In the genomic region with DNA sequence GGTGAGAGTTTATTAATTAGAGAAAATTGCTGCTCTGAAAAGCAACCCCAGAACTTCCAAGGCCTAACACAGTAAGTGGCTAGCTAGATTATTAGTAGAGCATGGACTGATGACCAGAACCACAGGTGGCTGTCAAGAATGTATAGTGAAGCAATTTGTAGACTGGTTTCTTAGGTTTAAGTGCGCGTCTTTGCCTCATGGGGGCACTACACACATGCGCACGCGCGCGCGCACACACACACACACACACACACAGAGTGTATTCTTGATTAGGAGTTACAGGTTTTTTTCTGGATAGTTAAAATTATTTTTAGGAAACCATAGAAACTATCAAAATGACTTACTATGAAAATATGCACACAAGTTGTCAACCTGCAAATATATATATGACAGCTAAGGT, we compare ENCODE assay signal across 18 cellular contexts.
A peak's percentile ranks its signal among the peaks of the same experiment; 100 is the strongest.
DNase-seq lines count a peak whose midpoint lies in the region; ATAC-seq, FAIRE-seq and TF ChIP-seq lines count a peak whose summit lies in the region.
"Had no signal": no experiment of that assay in that cellular context is flagged by ENCODE, and none has a peak within 500 bp of the region (broad histone marks: within the 10 kb centered on the region; RNA-seq: fewer than 3 reads in every experiment).

No MANE protein-coding gene starts in this region.

- no peaks in the 10 kb centered on the region for H3K79me2 ChIP-seq in HepG2 (ENCODE audit: insufficient read depth, low read length)
- no peaks in the 10 kb centered on the region for H3K79me2 ChIP-seq in Karpas-422 (ENCODE audit: low read length)
- peaks cover 23% of the 10 kb centered on the region for H3K79me2 ChIP-seq in astrocyte (ENCODE audit: insufficient read depth, low read length)

- no peaks in the 10 kb centered on the region for H3K27me3 Mint-ChIP-seq in astrocyte (ENCODE audit: low read depth, unreplicated experiment)

- H3K27me3 ChIP-seq in HepG2 (ENCODE audit: control insufficient read depth in 1 of 2, insufficient read depth in 2 of 2, low read length in 2 of 2) (no peaks in the 10 kb centered on the region), right lobe of liver (no peaks in the 10 kb centered on the region), Karpas-422 (ENCODE audit: low read length) (no peaks in the 10 kb centered on the region), astrocyte (ENCODE audit: insufficient read depth, low read length) (no peaks in the 10 kb centered on the region), stomach (no peaks in the 10 kb centered on the region)
- H3K27me3 ChIP-seq: ovary, upper lobe of right lung had no signal

- H3K36me3 ChIP-seq in HepG2 (replicated peaks in 1 of 2; ENCODE audit: control insufficient read depth in 1 of 2, insufficient read depth in 2 of 2, low read length in 2 of 2) (no peaks in the 10 kb centered on the region), right lobe of liver (no peaks in the 10 kb centered on the region), Karpas-422 (ENCODE audit: insufficient read depth, low read length) (no peaks in the 10 kb centered on the region), astrocyte (ENCODE audit: insufficient read depth, low read length) (peaks cover 4% of the 10 kb centered on the region), stomach (no peaks in the 10 kb centered on the region)
- H3K36me3 ChIP-seq: ovary, upper lobe of right lung had no signal

- H3K27ac ChIP-seq in HepG2 (ENCODE audit: extremely low read length, insufficient read depth, low read length) = no peak overlapping the region
- no peak overlapping the region for H3K27ac ChIP-seq in right lobe of liver
- H3K27ac ChIP-seq in Karpas-422 (ENCODE audit: low read length) = no peak overlapping the region
- no peak overlapping the region for H3K27ac ChIP-seq in astrocyte (ENCODE audit: low read depth, low read length)
- H3K27ac ChIP-seq in stomach = no peak overlapping the region
- H3K27ac ChIP-seq: ovary, upper lobe of right lung had no signal

- CTCF ChIA-PET in HepG2 (lab: Yijun Ruan, JAX; ENCODE audit: low intra/inter-chr PET ratio, low total read pairs) = no interaction called here

- H3K9me3 Mint-ChIP-seq in astrocyte (ENCODE audit: unreplicated experiment) = no peaks in the 10 kb centered on the region
- H3K9me3 Mint-ChIP-seq: activated naive CD4-positive, alpha-beta T cell treated with anti-CD3 and anti-CD28 coated beads, Interleukin-2, amount 50 U/mL, for 72 hours had no signal

- no peaks in the 10 kb centered on the region for H3K36me3 Mint-ChIP-seq in astrocyte (ENCODE audit: low read depth, unreplicated experiment)
- H3K36me3 Mint-ChIP-seq: activated naive CD4-positive, alpha-beta T cell treated with anti-CD3 and anti-CD28 coated beads, Interleukin-2, amount 50 U/mL, for 72 hours had no signal

- no peaks in the 10 kb centered on the region for H3K9me2 ChIP-seq in Karpas-422 (replicated peaks; ENCODE audit: insufficient read depth, low read length)

- TF ChIP-seq EP300 in HepG2 (IDR thresholded peaks at IDR 0.05; ENCODE audit: low read depth in 2 of 2, low read length in 2 of 2) (no peak), HepG2 (CRISPR knock-in tag; IDR thresholded peaks at IDR 0.05; ENCODE audit: borderline replicate concordance) (no peak), stomach (IDR thresholded peaks at IDR 0.05) (no peak)

- no peak overlapping the region for H3K9ac ChIP-seq in HepG2 (ENCODE audit: insufficient read depth, low read depth, low read length)
- no peak overlapping the region for H3K9ac ChIP-seq in Karpas-422 (ENCODE audit: low read length)
- no peak overlapping the region for H3K9ac ChIP-seq in astrocyte (ENCODE audit: low read length)

- WGBS in HepG2 (ENCODE audit: low lambda C conversion rate) = 92% methylated on average over 8 of the region's 8 CpGs
- WGBS in right lobe of liver (ENCODE audit: insufficient coverage, low coverage, low lambda C conversion rate, missing lambda C conversion rate) = 93% methylated on average over 8 of the region's 8 CpGs
- WGBS in stomach, 5 donors = 90 to 94% (median 93%) methylated on average over 8 of the region's 8 CpGs

- H3K4me1 ChIP-seq in HepG2 (ENCODE audit: insufficient read depth, low read length) = no peaks in the 10 kb centered on the region
- peaks cover 0 to 18% (median 0%) of the 10 kb centered on the region in 4 donors for H3K4me1 ChIP-seq in right lobe of liver
- H3K4me1 ChIP-seq in Karpas-422 (ENCODE audit: low read length) = no peaks in the 10 kb centered on the region
- H3K4me1 ChIP-seq in astrocyte (ENCODE audit: insufficient read depth, low read length) = peaks cover 9% of the 10 kb centered on the region
- peaks cover 4 to 36% (median 21%) of the 10 kb centered on the region in 4 donors for H3K4me1 ChIP-seq in stomach
- H3K4me1 ChIP-seq: upper lobe of right lung had no signal

- intact Hi-C loops in HepG2 (cut with micrococcal nuclease; ENCODE audit: unreplicated experiment) (no loop called here), right lobe of liver (cut with DNase I) (no loop called here), stomach (cut with DNase I; ENCODE audit: low total_unique reads) (no loop called here)

- H3K4me3 Mint-ChIP-seq in astrocyte (ENCODE audit: unreplicated experiment) = no peak overlapping the region

- no peak for TF ChIP-seq RAD21 in HepG2 (CRISPR knock-in tag; IDR thresholded peaks at IDR 0.05)

- FAIRE-seq in HepG2 (lab: Jason Lieb, UNC) (no peak), astrocyte (lab: Jason Lieb, UNC) (no peak)

- no TSS peak for BruUV-seq in HepG2 (replicated peaks; lab: Mats Ljungman, UMichigan)

- H3K27ac Mint-ChIP-seq in astrocyte (ENCODE audit: unreplicated experiment) = no peak overlapping the region
- H3K27ac Mint-ChIP-seq: activated naive CD4-positive, alpha-beta T cell treated with anti-CD3 and anti-CD28 coated beads, Interleukin-2, amount 50 U/mL, for 72 hours had no signal

- DNase-seq in HepG2 (ENCODE audit: low spot score) (no peak), right lobe of liver (no peak), Karpas-422 (peak; percentile 84), astrocyte (ENCODE audit: low read depth) (peak; percentile 44), cerebellum (ENCODE audit: low spot score) (no peak), NCI-H345 treated with DMSO at 0.1 percent for 48 hours (lab: John Stamatoyannopoulos, UW; ENCODE audit: unreplicated experiment) (no peak), stomach (no peak)
- DNase-seq: activated CD4-positive, alpha-beta T cell treated with anti-CD3 and anti-CD28 coated beads for 48 hours; activated T-cell treated with anti-CD3 and anti-CD28 coated beads, Interleukin-2, amount 50 U/mL, for 1 hour; hypothalamus; NCI-H2029 treated with DMSO at 0.1 percent for 48 hours; NCI-H774; ovary; SHP77 treated with DMSO at 0.1 percent for 48 hours; stimulated activated naive CD4-positive, alpha-beta T cell; upper lobe of right lung had no signal

- TF ChIP-seq POLR2A in HepG2 (IDR thresholded peaks at IDR 0.05; ENCODE audit: insufficient read depth in 1 of 2, low read depth in 2 of 2, low read length in 2 of 2) (no peak), right lobe of liver (IDR thresholded peaks at IDR 0.05) (no peak), stomach (IDR thresholded peaks at IDR 0.05) (no peak)

- no peak overlapping the region for H2AFZ ChIP-seq in HepG2 (ENCODE audit: low read length)
- H2AFZ ChIP-seq in Karpas-422 (ENCODE audit: low read length) = no peak overlapping the region
- no peak overlapping the region for H2AFZ ChIP-seq in astrocyte (ENCODE audit: low read depth, low read length)

- POLR2A ChIA-PET in HepG2 (lab: Yijun Ruan, JAX) = no interaction called here

- no peaks in the 10 kb centered on the region for H3K9me3 ChIP-seq in HepG2 (ENCODE audit: low read length)
- no peaks in the 10 kb centered on the region for H3K9me3 ChIP-seq in right lobe of liver
- H3K9me3 ChIP-seq in Karpas-422 (ENCODE audit: low read length) = no peaks in the 10 kb centered on the region
- H3K9me3 ChIP-seq in astrocyte (ENCODE audit: insufficient read depth, low read depth, low read length) = no peaks in the 10 kb centered on the region
- H3K9me3 ChIP-seq in stomach = no peaks in the 10 kb centered on the region
- H3K9me3 ChIP-seq: ovary, upper lobe of right lung had no signal

- no peak overlapping the region for H3K4me3 ChIP-seq in HepG2 (replicated peaks in 1 of 3; ENCODE audit: insufficient read depth in 1 of 3, low read depth in 2 of 3, low read length in 3 of 3)
- H3K4me3 ChIP-seq in right lobe of liver = no peak overlapping the region
- H3K4me3 ChIP-seq in Karpas-422 (ENCODE audit: low read length) = no peak overlapping the region
- H3K4me3 ChIP-seq in astrocyte (ENCODE audit: insufficient read depth, low read depth, low read length) = no peak overlapping the region
- H3K4me3 ChIP-seq in stomach = no peak overlapping the region
- H3K4me3 ChIP-seq: ovary, upper lobe of right lung had no signal

- in situ Hi-C loops in HepG2 (cut with HindIII; ENCODE audit: extremely low pct_ligation_motif_present, low pct_unique_long_range_greater_than_20kb) = no loop called here

- ATAC-seq in HepG2 (no peak), right lobe of liver (no peak), HG02798 (IDR thresholded peaks at IDR 0.05; ENCODE audit: poor library complexity, unreplicated experiment) (no peak)
- ATAC-seq: activated naive CD4-positive, alpha-beta T cell treated with anti-CD3 and anti-CD28 coated beads, Interleukin-2, amount 50 U/mL, for 72 hours; upper lobe of right lung had no signal

- H3K4me2 ChIP-seq in HepG2 (ENCODE audit: low read depth, low read length) (no peak overlapping the region), Karpas-422 (ENCODE audit: low read depth, low read length, poor library complexity, severe bottlenecking) (no peak overlapping the region), astrocyte (ENCODE audit: low read length) (no peak overlapping the region)

- TF ChIP-seq CTCF in HepG2 (CRISPR knock-in tag; IDR thresholded peaks at IDR 0.05) (peak; percentile 22), right lobe of liver (IDR thresholded peaks at IDR 0.05) (no peak), astrocyte (IDR thresholded peaks at IDR 0.05; ENCODE audit: insufficient read depth, low read depth, low read length) (no peak), stomach (IDR thresholded peaks at IDR 0.05) (no peak)

- peaks cover 17% of the 10 kb centered on the region for H3K4me1 Mint-ChIP-seq in astrocyte (ENCODE audit: low read depth, unreplicated experiment)

- no peaks in the 10 kb centered on the region for H4K20me1 ChIP-seq in HepG2 (ENCODE audit: insufficient read depth, low read length)
- H4K20me1 ChIP-seq in Karpas-422 (ENCODE audit: insufficient read depth, low read depth, low read length) = no peaks in the 10 kb centered on the region
- peaks cover 11% of the 10 kb centered on the region for H4K20me1 ChIP-seq in astrocyte (ENCODE audit: insufficient read depth, low read length)

TF ChIP-seq in HepG2, 621 proteins besides CTCF, POLR2A, EP300 and RAD21 (continues in another document):
- TF ChIP-seq ZNF292 (CRISPR knock-in tag; IDR thresholded peaks at IDR 0.05; ENCODE audit: borderline replicate concordance, low read depth) (no peak), PHF20 (CRISPR knock-in tag; IDR thresholded peaks at IDR 0.05) (no peak), KAT7 (CRISPR knock-in tag; IDR thresholded peaks at IDR 0.05; ENCODE audit: borderline replicate concordance) (no peak), KDM6A (CRISPR knock-in tag; IDR thresholded peaks at IDR 0.05; ENCODE audit: low read depth) (no peak), ZNF3 (CRISPR knock-in tag; IDR thresholded peaks at IDR 0.05) (no peak), ZBTB20 (CRISPR knock-in tag; IDR thresholded peaks at IDR 0.05; ENCODE audit: borderline replicate concordance, low read depth) (no peak), ZNF20 (CRISPR knock-in tag; IDR thresholded peaks at IDR 0.05) (no peak)

Comparison
In these comparisons a context has a peak if more than half of its experiments do, and no peak if none do; other contexts are left out.
1. DNase-seq: peak in Karpas-422 (single experiment) and astrocyte (single experiment); none in HepG2 (single experiment), right lobe of liver (0 of 3), cerebellum (single experiment), NCI-H345 treated with DMSO at 0.1 percent for 48 hours (single experiment) and stomach (single experiment).